In the genomic region with DNA sequence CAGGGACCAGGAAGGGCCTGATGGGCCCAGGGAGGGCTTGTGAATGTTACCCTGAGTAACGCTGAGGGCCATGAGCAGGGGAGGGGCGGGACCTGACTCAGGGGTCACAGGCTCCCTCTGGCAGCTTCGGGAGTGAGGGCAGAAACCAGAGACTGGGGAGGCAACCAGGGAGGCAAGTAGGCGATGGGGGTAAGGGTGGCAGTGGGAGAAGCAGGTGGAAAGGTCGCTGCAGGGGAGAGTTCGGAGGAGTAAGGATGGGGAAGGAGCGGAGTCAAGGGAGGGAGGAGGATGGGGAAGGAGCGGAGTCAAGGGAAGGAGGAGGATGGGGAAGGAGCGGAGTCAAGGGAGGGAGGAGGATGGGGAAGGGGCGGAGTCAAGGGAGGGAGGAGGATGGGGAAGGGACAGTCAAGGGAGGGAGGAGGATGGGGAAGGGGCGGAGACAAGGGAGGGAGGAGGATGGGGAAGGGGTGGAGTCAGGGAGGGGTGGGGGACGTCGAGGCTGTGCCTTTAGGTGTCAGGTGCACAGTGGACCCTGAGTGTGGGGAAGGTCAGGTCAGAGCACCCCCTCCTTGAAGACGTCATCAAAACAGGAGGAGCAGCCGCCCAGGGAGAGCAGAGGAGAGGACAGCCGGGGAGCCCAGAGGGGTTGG, we compare ENCODE assay signal across 1 cellular context.
TF ChIP-seq lines count a peak whose summit lies in the region.

No MANE protein-coding gene starts in this region.

TF ChIP-seq in GM23338, 12 proteins besides CTCF, POLR2A, EP300 and RAD21 (continued from another document):
- TF ChIP-seq ZNF462 (CRISPR knock-in tag; IDR thresholded peaks at IDR 0.05) (no peak), ZNF114 (CRISPR knock-in tag; IDR thresholded peaks at IDR 0.05) (no peak), ZNF331 (CRISPR knock-in tag; IDR thresholded peaks at IDR 0.05; ENCODE audit: low read depth) (no peak), EZH2phosphoT487 (IDR thresholded peaks at IDR 0.05; ENCODE audit: unreplicated experiment) (no peak), NANOG (IDR thresholded peaks at IDR 0.05; ENCODE audit: borderline replicate concordance) (no peak)
- TF ChIP-seq, protein P1, sequence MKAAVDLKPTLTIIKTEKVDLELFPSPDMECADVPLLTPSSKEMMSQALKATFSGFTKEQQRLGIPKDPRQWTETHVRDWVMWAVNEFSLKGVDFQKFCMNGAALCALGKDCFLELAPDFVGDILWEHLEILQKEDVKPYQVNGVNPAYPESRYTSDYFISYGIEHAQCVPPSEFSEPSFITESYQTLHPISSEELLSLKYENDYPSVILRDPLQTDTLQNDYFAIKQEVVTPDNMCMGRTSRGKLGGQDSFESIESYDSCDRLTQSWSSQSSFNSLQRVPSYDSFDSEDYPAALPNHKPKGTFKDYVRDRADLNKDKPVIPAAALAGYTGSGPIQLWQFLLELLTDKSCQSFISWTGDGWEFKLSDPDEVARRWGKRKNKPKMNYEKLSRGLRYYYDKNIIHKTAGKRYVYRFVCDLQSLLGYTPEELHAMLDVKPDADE (IDR thresholded peaks at IDR 0.05), result no peak
